Comparison of ENCODE assay signal across 1 cellular context in the genomic region with DNA sequence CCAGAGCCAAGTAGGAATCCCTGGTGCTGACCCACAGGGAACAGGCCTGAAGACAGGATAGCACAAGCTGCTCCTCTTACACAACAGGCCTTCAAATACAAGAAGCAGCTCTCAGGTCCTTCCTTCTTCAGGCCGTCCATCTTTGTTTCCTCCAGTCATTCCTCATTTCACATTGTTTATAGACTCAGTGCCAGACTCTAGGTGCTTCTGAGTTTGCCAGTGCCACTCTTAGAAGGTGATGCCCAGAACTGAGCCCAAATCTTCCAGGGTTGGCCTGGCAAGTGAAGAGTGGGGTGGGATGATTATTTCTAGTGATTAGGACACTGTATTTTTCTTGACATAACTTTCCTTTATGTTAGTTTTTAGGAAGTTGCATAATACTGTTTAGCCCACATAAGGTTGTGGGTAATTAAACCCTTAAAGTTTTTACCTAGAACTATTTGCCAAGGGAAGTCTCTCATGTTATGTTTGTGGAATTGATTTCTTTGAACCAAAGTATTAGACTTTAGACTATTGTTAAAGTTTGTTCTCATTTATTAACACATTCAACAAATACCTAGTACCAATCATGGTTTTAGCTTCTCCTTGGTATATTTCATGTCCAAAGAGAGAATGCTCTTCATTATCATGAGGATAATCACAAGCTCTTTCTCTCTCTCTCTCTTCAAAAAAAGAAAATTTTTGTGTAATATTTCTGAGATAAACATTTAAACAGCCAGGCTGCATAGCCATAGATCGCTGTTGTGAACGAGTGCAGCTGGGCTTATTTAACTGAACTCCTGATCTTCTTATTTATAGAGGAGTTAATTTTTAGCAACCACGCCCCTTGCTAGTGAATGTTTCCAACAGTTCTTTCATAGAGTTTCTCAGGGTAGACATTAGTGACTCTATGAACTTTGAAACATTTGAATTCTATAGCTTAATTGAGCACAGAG.
TF ChIP-seq lines count a peak whose summit lies in the region.

No MANE protein-coding gene starts in this region.

TF ChIP-seq in HepG2, 621 proteins besides CTCF, POLR2A, EP300 and RAD21 (continued from another document and continues in another):
- TF ChIP-seq SIX4 (CRISPR knock-in tag; IDR thresholded peaks at IDR 0.05) (0 out of 2 replicates have a peak, but pooled peaks have one; percentile 11), HNRNPUL1 (IDR thresholded peaks at IDR 0.05; ENCODE audit: low read depth, low read length) (no peak), ZNF713 (CRISPR knock-in tag; IDR thresholded peaks at IDR 0.05) (no peak), BRCA1 (CRISPR knock-in tag; IDR thresholded peaks at IDR 0.05) (no peak), ZFP36 (IDR thresholded peaks at IDR 0.05; ENCODE audit: borderline replicate concordance, low read depth, low read length, partially characterized antibody) (no peak), SKI (IDR thresholded peaks at IDR 0.05; ENCODE audit: partially characterized antibody) (no peak), NFIC (IDR thresholded peaks at IDR 0.05; ENCODE audit: low read length) (peak; percentile 95), CENPT (CRISPR knock-in tag; IDR thresholded peaks at IDR 0.05; ENCODE audit: low read depth) (no peak), MAFF (IDR thresholded peaks at IDR 0.05; ENCODE audit: low read depth, low read length) (no peak), SNRNP70 (IDR thresholded peaks at IDR 0.05; ENCODE audit: low read depth, low read length) (no peak), RNF2 (conservative IDR thresholded peaks at IDR 0.05; ENCODE audit: low read depth) (no peak), ZNF205 (CRISPR knock-in tag; IDR thresholded peaks at IDR 0.05) (no peak; the same call in 1 of the 2 replicates), JUN (CRISPR knock-in tag; IDR thresholded peaks at IDR 0.05) (no peak), KLF12 (CRISPR knock-in tag; IDR thresholded peaks at IDR 0.05; ENCODE audit: borderline replicate concordance) (no peak), RCOR2 (CRISPR knock-in tag; IDR thresholded peaks at IDR 0.05) (no peak), MYC (CRISPR knock-in tag; IDR thresholded peaks at IDR 0.05; ENCODE audit: borderline replicate concordance) (no peak), EHMT2 (IDR thresholded peaks at IDR 0.05; ENCODE audit: borderline replicate concordance, low read depth, low read length) (peak; percentile 58; the same call in 1 of the 2 replicates), DPF2 (CRISPR knock-in tag; IDR thresholded peaks at IDR 0.05; ENCODE audit: borderline replicate concordance, low read depth) (peak; percentile 31; the same call in 1 of the 2 replicates), CHD2 (IDR thresholded peaks at IDR 0.05; ENCODE audit: low read depth, low read length) (no peak), SATB2 (CRISPR knock-in tag; IDR thresholded peaks at IDR 0.05) (peak; percentile 76; the same call in 1 of the 2 replicates), KMT2B (CRISPR knock-in tag; IDR thresholded peaks at IDR 0.05) (no peak), RFX1 (IDR thresholded peaks at IDR 0.05) (no peak), THAP11 (CRISPR knock-in tag; IDR thresholded peaks at IDR 0.05) (peak; percentile 23; the same call in 1 of the 2 replicates), SP2 (CRISPR knock-in tag; IDR thresholded peaks at IDR 0.05) (no peak), ZNF3 (CRISPR knock-in tag; IDR thresholded peaks at IDR 0.05) (no peak), ZSCAN31 (CRISPR knock-in tag; IDR thresholded peaks at IDR 0.05; ENCODE audit: low read depth) (no peak), SALL2 (CRISPR knock-in tag; IDR thresholded peaks at IDR 0.05) (no peak), ZNF891 (CRISPR knock-in tag; IDR thresholded peaks at IDR 0.05) (no peak), GFI1 (CRISPR knock-in tag; IDR thresholded peaks at IDR 0.05; ENCODE audit: borderline replicate concordance) (no peak), HMG20A (CRISPR knock-in tag; IDR thresholded peaks at IDR 0.05; ENCODE audit: borderline replicate concordance) (no peak; the same call in 1 of the 2 replicates), MEIS1 (CRISPR knock-in tag; IDR thresholded peaks at IDR 0.05; ENCODE audit: borderline replicate concordance) (no peak)
- TF ChIP-seq, protein P1, sequence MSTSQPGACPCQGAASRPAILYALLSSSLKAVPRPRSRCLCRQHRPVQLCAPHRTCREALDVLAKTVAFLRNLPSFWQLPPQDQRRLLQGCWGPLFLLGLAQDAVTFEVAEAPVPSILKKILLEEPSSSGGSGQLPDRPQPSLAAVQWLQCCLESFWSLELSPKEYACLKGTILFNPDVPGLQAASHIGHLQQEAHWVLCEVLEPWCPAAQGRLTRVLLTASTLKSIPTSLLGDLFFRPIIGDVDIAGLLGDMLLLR (CRISPR knock-in tag; IDR thresholded peaks at IDR 0.05) = no peak
- TF ChIP-seq, protein P2, sequence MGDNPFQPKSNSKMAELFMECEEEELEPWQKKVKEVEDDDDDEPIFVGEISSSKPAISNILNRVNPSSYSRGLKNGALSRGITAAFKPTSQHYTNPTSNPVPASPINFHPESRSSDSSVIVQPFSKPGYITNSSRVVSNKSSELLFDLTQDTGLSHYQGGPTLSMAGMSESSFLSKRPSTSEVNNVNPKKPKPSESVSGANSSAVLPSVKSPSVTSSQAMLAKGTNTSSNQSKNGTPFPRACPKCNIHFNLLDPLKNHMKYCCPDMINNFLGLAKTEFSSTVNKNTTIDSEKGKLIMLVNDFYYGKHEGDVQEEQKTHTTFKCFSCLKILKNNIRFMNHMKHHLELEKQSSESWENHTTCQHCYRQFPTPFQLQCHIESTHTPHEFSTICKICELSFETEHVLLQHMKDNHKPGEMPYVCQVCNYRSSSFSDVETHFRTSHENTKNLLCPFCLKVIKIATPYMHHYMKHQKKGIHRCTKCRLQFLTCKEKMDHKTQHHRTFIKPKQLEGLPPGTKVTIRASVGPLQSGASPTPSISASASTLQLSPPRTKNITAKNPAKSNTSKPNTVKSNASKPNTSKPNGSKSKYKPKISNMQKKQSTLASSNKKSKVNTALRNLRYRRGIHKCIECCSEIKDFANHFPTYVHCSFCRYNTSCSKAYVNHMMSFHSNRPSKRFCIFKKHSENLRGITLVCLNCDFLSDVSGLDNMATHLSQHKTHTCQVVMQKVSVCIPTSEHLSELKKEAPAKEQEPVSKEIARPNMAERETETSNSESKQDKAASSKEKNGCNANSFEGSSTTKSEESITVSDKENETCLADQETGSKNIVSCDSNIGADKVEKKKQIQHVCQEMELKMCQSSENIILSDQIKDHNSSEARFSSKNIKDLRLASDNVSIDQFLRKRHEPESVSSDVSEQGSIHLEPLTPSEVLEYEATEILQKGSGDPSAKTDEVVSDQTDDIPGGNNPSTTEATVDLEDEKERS (CRISPR knock-in tag; IDR thresholded peaks at IDR 0.05) = no peak
- TF ChIP-seq, protein P3, sequence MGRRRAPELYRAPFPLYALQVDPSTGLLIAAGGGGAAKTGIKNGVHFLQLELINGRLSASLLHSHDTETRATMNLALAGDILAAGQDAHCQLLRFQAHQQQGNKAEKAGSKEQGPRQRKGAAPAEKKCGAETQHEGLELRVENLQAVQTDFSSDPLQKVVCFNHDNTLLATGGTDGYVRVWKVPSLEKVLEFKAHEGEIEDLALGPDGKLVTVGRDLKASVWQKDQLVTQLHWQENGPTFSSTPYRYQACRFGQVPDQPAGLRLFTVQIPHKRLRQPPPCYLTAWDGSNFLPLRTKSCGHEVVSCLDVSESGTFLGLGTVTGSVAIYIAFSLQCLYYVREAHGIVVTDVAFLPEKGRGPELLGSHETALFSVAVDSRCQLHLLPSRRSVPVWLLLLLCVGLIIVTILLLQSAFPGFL (CRISPR knock-in tag; IDR thresholded peaks at IDR 0.05) = no peak
- TF ChIP-seq, protein P4, sequence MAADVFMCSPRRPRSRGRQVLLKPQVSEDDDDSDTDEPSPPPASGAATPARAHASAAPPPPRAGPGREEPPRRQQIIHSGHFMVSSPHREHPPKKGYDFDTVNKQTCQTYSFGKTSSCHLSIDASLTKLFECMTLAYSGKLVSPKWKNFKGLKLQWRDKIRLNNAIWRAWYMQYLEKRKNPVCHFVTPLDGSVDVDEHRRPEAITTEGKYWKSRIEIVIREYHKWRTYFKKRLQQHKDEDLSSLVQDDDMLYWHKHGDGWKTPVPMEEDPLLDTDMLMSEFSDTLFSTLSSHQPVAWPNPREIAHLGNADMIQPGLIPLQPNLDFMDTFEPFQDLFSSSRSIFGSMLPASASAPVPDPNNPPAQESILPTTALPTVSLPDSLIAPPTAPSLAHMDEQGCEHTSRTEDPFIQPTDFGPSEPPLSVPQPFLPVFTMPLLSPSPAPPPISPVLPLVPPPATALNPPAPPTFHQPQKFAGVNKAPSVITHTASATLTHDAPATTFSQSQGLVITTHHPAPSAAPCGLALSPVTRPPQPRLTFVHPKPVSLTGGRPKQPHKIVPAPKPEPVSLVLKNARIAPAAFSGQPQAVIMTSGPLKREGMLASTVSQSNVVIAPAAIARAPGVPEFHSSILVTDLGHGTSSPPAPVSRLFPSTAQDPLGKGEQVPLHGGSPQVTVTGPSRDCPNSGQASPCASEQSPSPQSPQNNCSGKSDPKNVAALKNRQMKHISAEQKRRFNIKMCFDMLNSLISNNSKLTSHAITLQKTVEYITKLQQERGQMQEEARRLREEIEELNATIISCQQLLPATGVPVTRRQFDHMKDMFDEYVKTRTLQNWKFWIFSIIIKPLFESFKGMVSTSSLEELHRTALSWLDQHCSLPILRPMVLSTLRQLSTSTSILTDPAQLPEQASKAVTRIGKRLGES (CRISPR knock-in tag; IDR thresholded peaks at IDR 0.05; ENCODE audit: borderline replicate concordance) = no peak
- TF ChIP-seq, protein P5, sequence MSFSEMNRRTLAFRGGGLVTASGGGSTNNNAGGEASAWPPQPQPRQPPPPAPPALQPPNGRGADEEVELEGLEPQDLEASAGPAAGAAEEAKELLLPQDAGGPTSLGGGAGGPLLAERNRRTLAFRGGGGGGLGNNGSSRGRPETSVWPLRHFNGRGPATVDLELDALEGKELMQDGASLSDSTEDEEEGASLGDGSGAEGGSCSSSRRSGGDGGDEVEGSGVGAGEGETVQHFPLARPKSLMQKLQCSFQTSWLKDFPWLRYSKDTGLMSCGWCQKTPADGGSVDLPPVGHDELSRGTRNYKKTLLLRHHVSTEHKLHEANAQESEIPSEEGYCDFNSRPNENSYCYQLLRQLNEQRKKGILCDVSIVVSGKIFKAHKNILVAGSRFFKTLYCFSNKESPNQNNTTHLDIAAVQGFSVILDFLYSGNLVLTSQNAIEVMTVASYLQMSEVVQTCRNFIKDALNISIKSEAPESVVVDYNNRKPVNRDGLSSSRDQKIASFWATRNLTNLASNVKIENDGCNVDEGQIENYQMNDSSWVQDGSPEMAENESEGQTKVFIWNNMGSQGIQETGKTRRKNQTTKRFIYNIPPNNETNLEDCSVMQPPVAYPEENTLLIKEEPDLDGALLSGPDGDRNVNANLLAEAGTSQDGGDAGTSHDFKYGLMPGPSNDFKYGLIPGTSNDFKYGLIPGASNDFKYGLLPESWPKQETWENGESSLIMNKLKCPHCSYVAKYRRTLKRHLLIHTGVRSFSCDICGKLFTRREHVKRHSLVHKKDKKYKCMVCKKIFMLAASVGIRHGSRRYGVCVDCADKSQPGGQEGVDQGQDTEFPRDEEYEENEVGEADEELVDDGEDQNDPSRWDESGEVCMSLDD (CRISPR knock-in tag; IDR thresholded peaks at IDR 0.05; ENCODE audit: borderline replicate concordance) = no peak
- TF ChIP-seq, protein P6, sequence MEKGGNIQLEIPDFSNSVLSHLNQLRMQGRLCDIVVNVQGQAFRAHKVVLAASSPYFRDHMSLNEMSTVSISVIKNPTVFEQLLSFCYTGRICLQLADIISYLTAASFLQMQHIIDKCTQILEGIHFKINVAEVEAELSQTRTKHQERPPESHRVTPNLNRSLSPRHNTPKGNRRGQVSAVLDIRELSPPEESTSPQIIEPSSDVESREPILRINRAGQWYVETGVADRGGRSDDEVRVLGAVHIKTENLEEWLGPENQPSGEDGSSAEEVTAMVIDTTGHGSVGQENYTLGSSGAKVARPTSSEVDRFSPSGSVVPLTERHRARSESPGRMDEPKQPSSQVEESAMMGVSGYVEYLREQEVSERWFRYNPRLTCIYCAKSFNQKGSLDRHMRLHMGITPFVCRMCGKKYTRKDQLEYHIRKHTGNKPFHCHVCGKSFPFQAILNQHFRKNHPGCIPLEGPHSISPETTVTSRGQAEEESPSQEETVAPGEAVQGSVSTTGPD (CRISPR knock-in tag; IDR thresholded peaks at IDR 0.05) = no peak
- TF ChIP-seq, protein P7, sequence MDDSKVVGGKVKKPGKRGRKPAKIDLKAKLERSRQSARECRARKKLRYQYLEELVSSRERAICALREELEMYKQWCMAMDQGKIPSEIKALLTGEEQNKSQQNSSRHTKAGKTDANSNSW (CRISPR knock-in tag; IDR thresholded peaks at IDR 0.05; ENCODE audit: borderline replicate concordance) = no peak
- TF ChIP-seq, protein P8, sequence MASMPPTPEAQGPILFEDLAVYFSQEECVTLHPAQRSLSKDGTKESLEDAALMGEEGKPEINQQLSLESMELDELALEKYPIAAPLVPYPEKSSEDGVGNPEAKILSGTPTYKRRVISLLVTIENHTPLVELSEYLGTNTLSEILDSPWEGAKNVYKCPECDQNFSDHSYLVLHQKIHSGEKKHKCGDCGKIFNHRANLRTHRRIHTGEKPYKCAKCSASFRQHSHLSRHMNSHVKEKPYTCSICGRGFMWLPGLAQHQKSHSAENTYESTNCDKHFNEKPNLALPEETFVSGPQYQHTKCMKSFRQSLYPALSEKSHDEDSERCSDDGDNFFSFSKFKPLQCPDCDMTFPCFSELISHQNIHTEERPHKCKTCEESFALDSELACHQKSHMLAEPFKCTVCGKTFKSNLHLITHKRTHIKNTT (CRISPR knock-in tag; IDR thresholded peaks at IDR 0.05) = no peak
- TF ChIP-seq, protein P9, sequence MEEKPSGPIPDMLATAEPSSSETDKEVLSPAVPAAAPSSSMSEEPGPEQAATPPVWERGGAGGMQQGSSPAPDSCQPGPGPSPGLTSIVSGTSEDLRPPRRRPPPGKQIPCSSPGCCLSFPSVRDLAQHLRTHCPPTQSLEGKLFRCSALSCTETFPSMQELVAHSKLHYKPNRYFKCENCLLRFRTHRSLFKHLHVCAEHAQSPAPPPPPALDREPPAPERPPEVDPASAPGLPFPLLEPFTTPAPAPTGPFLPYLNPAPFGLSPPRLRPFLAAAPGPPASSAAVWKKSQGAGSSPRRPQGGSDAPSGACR (CRISPR knock-in tag; IDR thresholded peaks at IDR 0.05) = no peak; the same call in 1 of the 2 replicates
- TF ChIP-seq, protein P10, sequence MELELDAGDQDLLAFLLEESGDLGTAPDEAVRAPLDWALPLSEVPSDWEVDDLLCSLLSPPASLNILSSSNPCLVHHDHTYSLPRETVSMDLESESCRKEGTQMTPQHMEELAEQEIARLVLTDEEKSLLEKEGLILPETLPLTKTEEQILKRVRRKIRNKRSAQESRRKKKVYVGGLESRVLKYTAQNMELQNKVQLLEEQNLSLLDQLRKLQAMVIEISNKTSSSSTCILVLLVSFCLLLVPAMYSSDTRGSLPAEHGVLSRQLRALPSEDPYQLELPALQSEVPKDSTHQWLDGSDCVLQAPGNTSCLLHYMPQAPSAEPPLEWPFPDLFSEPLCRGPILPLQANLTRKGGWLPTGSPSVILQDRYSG (CRISPR knock-in tag; IDR thresholded peaks at IDR 0.05) = no peak
